In genomic region chr13:110546389-110546788, GRCh38 we compare ENCODE assay signal across 25 cellular contexts. TPM values are rescaled to one million over a fixed set of nuclear protein-coding genes. Genes with fewer than 3 reads are reported as not detected.
DNase-seq lines count a peak whose midpoint lies in the region; ATAC-seq and TF ChIP-seq lines count a peak whose summit lies in the region.
"Had no signal": no experiment of that assay in that cellular context is flagged by ENCODE, and none has a peak within 500 bp of the region (broad histone marks: within the 10 kb centered on the region; RNA-seq: fewer than 3 reads in every experiment).

No MANE protein-coding gene starts in this region.

- 94 to 98% methylated on average over 4 of the region's 4 CpGs for WGBS in heart right ventricle, 2 donors
- 77 to 84% (median 80%) methylated on average over 4 of the region's 4 CpGs for WGBS in adrenal gland, 4 donors

- POLR2A ChIA-PET in OCI-LY7 (lab: Charles Lee): no interaction called here

- H3K4me2 ChIP-seq in OCI-LY7 (ENCODE audit: low read length): no peak overlapping the region

- no peaks in the 10 kb centered on the region for H4K20me1 ChIP-seq in OCI-LY7 (ENCODE audit: insufficient read depth, low read length)

- ATAC-seq in heart right ventricle (no peak), Right ventricle myocardium superior (ENCODE audit: poor library complexity) (no peak), left colon (peak; percentile 41)
- ATAC-seq: activated CD4-positive, CD25-positive, alpha-beta regulatory T cell treated with anti-CD3 and anti-CD28 coated beads, Interleukin-2, amount 50 U/mL, for 24 hours; activated T-helper 17 cell treated with anti-CD3 and anti-CD28 coated beads, Interleukin-2, amount 50 U/mL, for 72 hours; CD8-positive, alpha-beta T cell; stimulated activated naive CD8-positive, alpha-beta T cell treated with anti-CD3 and anti-CD28 coated beads, Interleukin-15, amount 100 ng/mL, for 72 hours had no signal

- H3K4me1 ChIP-seq in heart right ventricle (peaks cover 4 to 58% (median 34%) of the 10 kb centered on the region in 9 donors), adrenal gland (replicated peaks in 1 of 2) (peaks cover 27 to 56% of the 10 kb centered on the region in 2 donors), stomach smooth muscle (ENCODE audit: control insufficient read depth, insufficient read depth, low read length) (peaks cover 27% of the 10 kb centered on the region), OCI-LY7 (ENCODE audit: insufficient read depth, low read length, poor library complexity, severe bottlenecking) (no peaks in the 10 kb centered on the region)

- intact Hi-C loops in heart right ventricle (cut with DNase I): loop anchor here in 1 of 10 donors (2.0 kb wide), 1 partner anchor 14 kb away; the partner anchor contains the start of gene RAB20
- intact Hi-C loops in Right ventricle myocardium superior (cut with DNase I): no loop called here
- intact Hi-C loops in adrenal gland (cut with DNase I): no loop called here
- intact Hi-C loops in left colon (cut with DNase I, micrococcal nuclease): no loop called here
- intact Hi-C loops in dorsolateral prefrontal cortex (cut with DNase I): no loop called here
- intact Hi-C loops in OCI-LY7 (cut with micrococcal nuclease; ENCODE audit: unreplicated experiment): no loop called here

- no peak for TF ChIP-seq CTCF in heart right ventricle (IDR thresholded peaks at IDR 0.05)
- no peak for TF ChIP-seq CTCF in adrenal gland (IDR thresholded peaks at IDR 0.05)
- TF ChIP-seq CTCF in dorsolateral prefrontal cortex (IDR thresholded peaks at IDR 0.05 in 54 of 56, conservative IDR thresholded peaks at IDR 0.05 in 2 of 56; ENCODE audit: low read depth in 1 of 56, partially characterized antibody in 56 of 56): no peak
- TF ChIP-seq CTCF in OCI-LY7 (conservative IDR thresholded peaks at IDR 0.05; ENCODE audit: low read length): no peak

- BruUV-seq in OCI-LY7 (replicated peaks; lab: Mats Ljungman, UMichigan): no TSS peak

- H3K79me2 ChIP-seq in OCI-LY7 (ENCODE audit: insufficient read depth, low read depth, low read length): no peaks in the 10 kb centered on the region

- H3K9me3 ChIP-seq in heart right ventricle (peaks cover 0 to 5% (median 0%) of the 10 kb centered on the region in 11 donors), adrenal gland (replicated peaks in 1 of 3) (no peaks in the 10 kb centered on the region), stomach smooth muscle (ENCODE audit: control insufficient read depth in 2 of 2, low read length in 2 of 2) (no peaks in the 10 kb centered on the region), OCI-LY7 (ENCODE audit: low read length) (no peaks in the 10 kb centered on the region)
- H3K9me3 ChIP-seq: ascending aorta, tibial artery had no signal

- H3K36me3 ChIP-seq in heart right ventricle: no peaks in the 10 kb centered on the region
- no peaks in the 10 kb centered on the region for H3K36me3 ChIP-seq in adrenal gland (replicated peaks in 1 of 2)
- H3K36me3 ChIP-seq in stomach smooth muscle (ENCODE audit: control insufficient read depth in 2 of 2, insufficient read depth in 2 of 2, low read length in 2 of 2): peaks cover 0 to 2% of the 10 kb centered on the region in 2 donors
- H3K36me3 ChIP-seq in OCI-LY7 (ENCODE audit: insufficient read depth, low read length): no peaks in the 10 kb centered on the region
- H3K36me3 ChIP-seq: ascending aorta, tibial artery had no signal

- no peak overlapping the region for H2AFZ ChIP-seq in OCI-LY7 (ENCODE audit: low read length)

- H3K27me3 ChIP-seq in heart right ventricle: no peaks in the 10 kb centered on the region
- no peaks in the 10 kb centered on the region for H3K27me3 ChIP-seq in adrenal gland
- no peaks in the 10 kb centered on the region for H3K27me3 ChIP-seq in stomach smooth muscle (ENCODE audit: control insufficient read depth in 1 of 2, insufficient read depth in 2 of 2, low read length in 2 of 2)
- H3K27me3 ChIP-seq in dorsolateral prefrontal cortex: no peaks in the 10 kb centered on the region
- H3K27me3 ChIP-seq: ascending aorta, tibial artery had no signal

- DNase-seq in heart right ventricle (no peak), Right ventricle myocardium superior (no peak), adrenal gland (peak in 1 of 7 donors; percentile 54), left colon (no peak), dorsolateral prefrontal cortex (no peak), OCI-LY7 (ENCODE audit: low spot score) (no peak), DMS53 treated with DMSO at 0.1 percent for 48 hours (lab: John Stamatoyannopoulos, UW; ENCODE audit: unreplicated experiment) (no peak)
- DNase-seq: activated CD4-positive, alpha-beta memory T cell treated with anti-CD3 and anti-CD28 coated beads, Interleukin-2, amount 10 ng/mL, durations not matched to agents 7 days and 5 days; CD8-positive, alpha-beta T cell; effector CD4-positive, alpha-beta T cell; naive B cell; NCI-H2081; NCI-H2227 treated with DMSO at 0.1 percent for 48 hours; NCI-H748 treated with DMSO at 0.1 percent for 48 hours; stimulated activated CD4-positive, alpha-beta T cell treated with anti-CD3 and anti-CD28 coated beads, Interleukin-1b, Interleukin-23, amount 100 ng/mL, for 48 hours; stimulated activated CD8-positive, alpha-beta memory T cell treated with anti-CD3 and anti-CD28 coated beads, Interleukin-4, amount 100 ng/mL, for 48 hours; stimulated activated naive CD8-positive, alpha-beta T cell treated with anti-CD3 and anti-CD28 coated beads, Interleukin-15, amount 100 ng/mL, for 72 hours; SW 1271 had no signal

- H3K27ac ChIP-seq in heart right ventricle (peak overlapping the region in 7 of 10 donors; percentile 45 to 79 (median 56)), adrenal gland (peak overlapping the region in 4 of 5 donors; percentile 57 to 90 (median 70)), stomach smooth muscle (ENCODE audit: low read length) (peak overlapping the region; percentile 11), dorsolateral prefrontal cortex (no peak overlapping the region), OCI-LY7 (ENCODE audit: low read depth, low read length, poor library complexity, severe bottlenecking) (no peak overlapping the region)
- H3K27ac ChIP-seq: epithelial cell of prostate, skin epidermis, tibial artery had no signal

- CTCF ChIA-PET in OCI-LY7 (lab: Charles Lee; ENCODE audit: unreplicated experiment): no interaction called here

- no peak overlapping the region for H3K9ac ChIP-seq in stomach smooth muscle (ENCODE audit: low read length in 2 of 2)

- no peak for TF ChIP-seq POLR2A in adrenal gland (IDR thresholded peaks at IDR 0.05)

- H3K4me3 ChIP-seq in heart right ventricle (no peak overlapping the region), adrenal gland (no peak overlapping the region), stomach smooth muscle (ENCODE audit: low read length in 2 of 2) (no peak overlapping the region), dorsolateral prefrontal cortex (no peak overlapping the region), OCI-LY7 (ENCODE audit: low read depth, low read length, poor library complexity, severe bottlenecking) (no peak overlapping the region)
- H3K4me3 ChIP-seq: ascending aorta, skin epidermis, tibial artery had no signal

- no peaks in the 10 kb centered on the region for H3K9me2 ChIP-seq in OCI-LY7 (ENCODE audit: insufficient read depth, low read length)

RNA-seq across cellular contexts. Expression of gene RAB20, which starts 15.1 kb away (rescaled TPM):
- 10 to 100 TPM in 9 of 10 donors, 1 to 10 TPM in 1; 9.4 to 40.8 (median 12.5) TPM for total RNA-seq in heart right ventricle
- polyA plus RNA-seq in heart right ventricle: 10 to 100 TPM in 1 of 2 donors, 1 to 10 TPM in 1; 5.4 to 15.3 TPM
- total RNA-seq in Right ventricle myocardium superior: 10.0 TPM
- 100 to 1,000 TPM in 1 of 8 donors, 10 to 100 TPM in 7; 30.8 to 259 (median 46.1) TPM for total RNA-seq in adrenal gland
- polyA plus RNA-seq in adrenal gland: 10 to 100 TPM; 15.0 to 20.6 (median 20.5) TPM
- 10 to 100 TPM; 37.1 to 53.5 TPM for total RNA-seq in left colon
- total RNA-seq in dorsolateral prefrontal cortex: 10 to 100 TPM in 2 of 120 experiments, 1 to 10 TPM in 117, under 1 TPM in 1; 0.95 to 11.3 (median 3.6) TPM
- total RNA-seq in OCI-LY7 (2014; rRNA removed; shearing (Covaris generic)): not detected in 2 replicates
- total RNA-seq in OCI-LY7 (2022): not detected in 2 replicates

Comparison
In these comparisons a context has a peak if more than half of its experiments do, and no peak if none do; other contexts are left out.
1. H3K27ac ChIP-seq: peak in heart right ventricle (7 of 10), adrenal gland (4 of 5) and stomach smooth muscle (single experiment); none in dorsolateral prefrontal cortex (0 of 59) and OCI-LY7 (single experiment).